ENCODE assay signal across 8 cellular contexts in the genomic region with DNA sequence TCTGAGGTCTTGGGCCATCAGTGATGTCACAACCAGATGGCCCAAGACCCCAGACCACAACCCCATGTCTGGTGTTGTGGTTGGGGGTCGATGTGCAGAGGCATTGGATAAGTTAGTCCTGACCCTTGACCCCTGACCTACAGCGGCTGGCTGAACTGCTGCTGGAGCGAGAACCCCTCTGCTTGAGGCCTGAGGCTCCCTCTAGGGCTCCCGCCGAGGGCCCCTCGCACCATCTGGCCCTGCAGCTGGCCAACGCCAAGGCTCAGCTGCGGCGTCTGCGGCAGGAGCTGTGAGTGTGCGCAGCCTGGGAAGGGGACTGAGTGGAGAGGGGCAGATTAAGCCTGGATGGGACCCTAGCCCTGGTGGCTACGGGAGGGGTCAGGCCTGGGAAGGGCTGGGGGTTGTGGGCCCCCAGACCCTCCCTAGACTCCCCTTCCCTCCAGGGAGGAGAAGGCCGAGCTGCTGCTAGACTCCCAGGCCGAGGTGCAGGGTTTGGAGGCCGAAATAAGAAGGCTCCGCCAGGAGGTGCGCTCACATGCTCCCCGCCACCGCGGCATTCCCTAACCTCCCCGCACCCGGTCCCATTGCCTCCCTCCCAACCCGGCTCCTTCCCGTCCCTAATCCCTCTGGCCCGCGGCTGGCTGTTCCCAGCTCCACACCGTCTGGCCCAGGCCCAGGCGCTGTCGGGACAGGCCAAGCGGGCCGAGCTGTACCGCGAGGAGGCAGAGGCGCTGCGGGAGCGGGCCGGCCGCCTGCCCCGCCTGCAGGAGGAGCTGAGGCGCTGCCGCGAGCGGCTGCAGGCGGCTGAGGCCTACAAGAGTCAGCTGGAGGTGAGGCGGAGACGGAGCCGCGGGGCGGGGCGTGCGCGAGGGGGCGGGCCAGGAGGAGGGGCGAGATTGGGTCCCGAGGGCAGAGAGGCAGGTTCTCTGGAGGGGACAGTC. TPM values are rescaled to one million over a fixed set of nuclear protein-coding genes. Genes with fewer than 3 reads are reported as not detected.
DNase-seq lines count a peak whose midpoint lies in the region; ATAC-seq, FAIRE-seq and TF ChIP-seq lines count a peak whose summit lies in the region.

No MANE protein-coding gene starts in this region.

- H3K9me3 ChIP-seq in keratinocyte (ENCODE audit: control insufficient read depth, low read depth, low read length): no peaks in the 10 kb centered on the region

- peak overlapping the region; percentile 71 for H2AFZ ChIP-seq in keratinocyte (ENCODE audit: control insufficient read depth, low read length)

- H3K36me3 ChIP-seq in keratinocyte (ENCODE audit: control insufficient read depth in 2 of 2, extremely low read depth in 1 of 2, insufficient read depth in 2 of 2, low read length in 2 of 2): no peaks in the 10 kb centered on the region

- peak overlapping the region; percentile 78 for H3K9ac ChIP-seq in keratinocyte (ENCODE audit: control insufficient read depth, extremely low read depth, insufficient read depth, low read length)

- TF ChIP-seq CTCF in keratinocyte (optimal IDR thresholded peaks at IDR 0.05 in 1 of 3, IDR thresholded peaks at IDR 0.05 in 1 of 3, conservative IDR thresholded peaks at IDR 0.05 in 1 of 3; ENCODE audit: extremely low read depth in 1 of 3, insufficient read depth in 2 of 3, low read length in 3 of 3): peak in 2 of 3 experiments; percentile 57 to 58

- peak; percentile 74 to 75 for ATAC-seq in activated CD4-positive, CD25-positive, alpha-beta regulatory T cell treated with anti-CD3 and anti-CD28 coated beads, Interleukin-2, amount 50 U/mL, for 24 hours

- TF ChIP-seq POLR2A in H54 (IDR thresholded peaks at IDR 0.05; ENCODE audit: low read depth, low read length): peak; percentile 74

- DNase-seq in C1 segment of cervical spinal cord (lab: John Stamatoyannopoulos, UW): peak in 13 of 14 donors; percentile 27 to 88 (median 55)
- peak; percentile 90 for DNase-seq in H54 (ENCODE audit: insufficient read length, low spot score)
- peak; percentile 95 for DNase-seq in NCI-H2171 treated with DMSO at 0.1 percent for 48 hours (lab: John Stamatoyannopoulos, UW)
- peak; percentile 84 for DNase-seq in central memory CD4-positive, alpha-beta T cell
- DNase-seq in keratinocyte (ENCODE audit: low read depth, low spot score): no peak
- peak; percentile 88 for DNase-seq in stimulated activated CD4-positive, alpha-beta T cell treated with anti-CD3 and anti-CD28 coated beads, Interleukin-12 subunit alpha, Interleukin-12 subunit beta, amount 100 ng/mL, for 4 hours
- DNase-seq in DMS79 (lab: John Stamatoyannopoulos, UW): no peak

- H3K9me1 ChIP-seq in keratinocyte (ENCODE audit: control insufficient read depth, extremely low read depth, insufficient read depth, low read length): no peaks in the 10 kb centered on the region

- peaks cover 13% of the 10 kb centered on the region for H3K4me1 ChIP-seq in keratinocyte (ENCODE audit: control insufficient read depth, extremely low read depth, insufficient read depth, low read length)

- H3K4me2 ChIP-seq in keratinocyte (ENCODE audit: control insufficient read depth, extremely low read depth, insufficient read depth, low read depth, low read length): peak overlapping the region; percentile 79

- H3K27me3 ChIP-seq in keratinocyte (ENCODE audit: control insufficient read depth, extremely low read depth, insufficient read depth, low read length): no peaks in the 10 kb centered on the region

- dilution Hi-C loops in keratinocyte (cut with MboI; ENCODE audit: extremely low pct_ligation_motif_present, low sequenced_read_pairs): no loop called here

- H3K27ac ChIP-seq in keratinocyte (ENCODE audit: control insufficient read depth, insufficient read depth, low read length): peak overlapping the region; percentile 77

- no peaks in the 10 kb centered on the region for H3K79me2 ChIP-seq in keratinocyte (ENCODE audit: control insufficient read depth, insufficient read depth, low read length)

- H3K4me3 ChIP-seq in keratinocyte (ENCODE audit: control insufficient read depth in 2 of 3, extremely low read depth in 1 of 3, insufficient read depth in 2 of 3, low read depth in 1 of 3, low read length in 3 of 3): peak overlapping the region; percentile 34 to 61 (median 53)

- no peak for FAIRE-seq in H54 (lab: Jason Lieb, UNC)
- FAIRE-seq in keratinocyte (lab: Jason Lieb, UNC): no peak

- H4K20me1 ChIP-seq in keratinocyte (ENCODE audit: control insufficient read depth, extremely low read depth, insufficient read depth, low read length): no peaks in the 10 kb centered on the region

RNA-seq across cellular contexts. Expression of a gene that starts 2.1 kb away (rescaled TPM):
- 2.9 to 5.3 TPM (median 3.7 TPM) in 3 replicates for polyA plus RNA-seq in keratinocyte
- polyA plus RNA-seq in keratinocyte (2011; ENCODE audit: low read depth): 0.54 TPM
- 0.83 and 2.4 TPM in 2 replicates for polyA plus RNA-seq in keratinocyte (2011; cell fraction: cytosol; rRNA removed)
- polyA plus RNA-seq in keratinocyte (2011; cell fraction: nucleus; rRNA removed): 12.0 and 18.8 TPM in 2 replicates
- polyA plus RNA-seq in keratinocyte (2012; ENCODE audit: low replicate concordance): 1.0 and 5.5 TPM in 2 replicates
- polyA minus RNA-seq in keratinocyte: 1.9 to 3.3 TPM (median 2.4 TPM) in 3 replicates
- 2.9 TPM for polyA minus RNA-seq in keratinocyte (2011; cell fraction: cytosol; rRNA and poly(A)+ RNA removed)
- polyA minus RNA-seq in keratinocyte (2011; cell fraction: nucleus; rRNA and poly(A)+ RNA removed): 2.1 and 3.0 TPM in 2 replicates

RNA-seq across cellular contexts. Expression of a gene that starts 16.8 kb away (rescaled TPM):
- polyA plus RNA-seq in keratinocyte: 46.5 to 62.7 TPM (median 52.4 TPM) in 3 replicates
- polyA plus RNA-seq in keratinocyte (2011; ENCODE audit: low read depth): 19.1 TPM
- polyA plus RNA-seq in keratinocyte (2011; cell fraction: cytosol; rRNA removed): 28.5 and 47.0 TPM in 2 replicates
- polyA plus RNA-seq in keratinocyte (2011; cell fraction: nucleus; rRNA removed): 62.1 and 78.3 TPM in 2 replicates
- polyA plus RNA-seq in keratinocyte (2012; ENCODE audit: low replicate concordance): 27.9 and 94.1 TPM in 2 replicates
- 57.2 to 88.9 TPM (median 85.7 TPM) in 3 replicates for polyA minus RNA-seq in keratinocyte
- polyA minus RNA-seq in keratinocyte (2011; cell fraction: cytosol; rRNA and poly(A)+ RNA removed): 128 TPM
- 74.3 and 75.5 TPM in 2 replicates for polyA minus RNA-seq in keratinocyte (2011; cell fraction: nucleus; rRNA and poly(A)+ RNA removed)

RNA-seq across cellular contexts. Expression of a gene that starts 24.2 kb away (rescaled TPM):
- polyA plus RNA-seq in keratinocyte: 590 to 817 TPM (median 591 TPM) in 3 replicates
- 124 TPM for polyA plus RNA-seq in keratinocyte (2011; ENCODE audit: low read depth)
- polyA plus RNA-seq in keratinocyte (2011; cell fraction: cytosol; rRNA removed): 440 and 697 TPM in 2 replicates
- 319 and 355 TPM in 2 replicates for polyA plus RNA-seq in keratinocyte (2011; cell fraction: nucleus; rRNA removed)
- 463 and 515 TPM in 2 replicates for polyA plus RNA-seq in keratinocyte (2012; ENCODE audit: low replicate concordance)
- polyA minus RNA-seq in keratinocyte: 146 to 217 TPM (median 180 TPM) in 3 replicates
- polyA minus RNA-seq in keratinocyte (2011; cell fraction: cytosol; rRNA and poly(A)+ RNA removed): 299 TPM
- 43.8 and 51.7 TPM in 2 replicates for polyA minus RNA-seq in keratinocyte (2011; cell fraction: nucleus; rRNA and poly(A)+ RNA removed)

RNA-seq across cellular contexts. Expression of a gene that starts 24.8 kb away (rescaled TPM):
- 238 to 408 TPM (median 297 TPM) in 3 replicates for polyA plus RNA-seq in keratinocyte
- polyA plus RNA-seq in keratinocyte (2011; ENCODE audit: low read depth): 46.0 TPM
- polyA plus RNA-seq in keratinocyte (2011; cell fraction: cytosol; rRNA removed): 221 and 340 TPM in 2 replicates
- polyA plus RNA-seq in keratinocyte (2011; cell fraction: nucleus; rRNA removed): 140 and 145 TPM in 2 replicates
- polyA plus RNA-seq in keratinocyte (2012; ENCODE audit: low replicate concordance): 333 and 344 TPM in 2 replicates
- 54.1 to 102 TPM (median 58.6 TPM) in 3 replicates for polyA minus RNA-seq in keratinocyte
- 173 TPM for polyA minus RNA-seq in keratinocyte (2011; cell fraction: cytosol; rRNA and poly(A)+ RNA removed)
- polyA minus RNA-seq in keratinocyte (2011; cell fraction: nucleus; rRNA and poly(A)+ RNA removed): 23.8 and 26.3 TPM in 2 replicates

RNA-seq across cellular contexts. Expression of a gene that starts 36.8 kb away (rescaled TPM):
- polyA plus RNA-seq in keratinocyte: 20.8 to 33.9 TPM (median 25.9 TPM) in 3 replicates
- polyA plus RNA-seq in keratinocyte (2011; ENCODE audit: low read depth): 6.2 TPM
- polyA plus RNA-seq in keratinocyte (2011; cell fraction: cytosol; rRNA removed): 13.5 and 32.9 TPM in 2 replicates
- 26.2 and 37.4 TPM in 2 replicates for polyA plus RNA-seq in keratinocyte (2011; cell fraction: nucleus; rRNA removed)
- 31.4 and 31.7 TPM in 2 replicates for polyA plus RNA-seq in keratinocyte (2012; ENCODE audit: low replicate concordance)
- polyA minus RNA-seq in keratinocyte: 9.4 to 20.5 TPM (median 17.5 TPM) in 3 replicates
- polyA minus RNA-seq in keratinocyte (2011; cell fraction: cytosol; rRNA and poly(A)+ RNA removed): 58.5 TPM
- 18.3 and 22.3 TPM in 2 replicates for polyA minus RNA-seq in keratinocyte (2011; cell fraction: nucleus; rRNA and poly(A)+ RNA removed)

Comparison
In these comparisons a context has a peak if more than half of its experiments do, and no peak if none do; other contexts are left out.
1. DNase-seq: peak in C1 segment of cervical spinal cord (13 of 14), H54 (single experiment), NCI-H2171 treated with DMSO at 0.1 percent for 48 hours (single experiment), central memory CD4-positive, alpha-beta T cell (single experiment) and stimulated activated CD4-positive, alpha-beta T cell treated with anti-CD3 and anti-CD28 coated beads, Interleukin-12 subunit alpha, Interleukin-12 subunit beta, amount 100 ng/mL, for 4 hours (single experiment); none in keratinocyte (single experiment) and DMS79 (single experiment).